Comparison of ENCODE assay signal across 7 cellular contexts in genomic region chr20:20003088-20003954, GRCh38. TPM values are rescaled to one million over a fixed set of nuclear protein-coding genes. Genes with fewer than 3 reads are reported as not detected.
DNase-seq lines count a peak whose midpoint lies in the region; ATAC-seq and TF ChIP-seq lines count a peak whose summit lies in the region.

No MANE protein-coding gene starts in this region.

- no peak overlapping the region for H3K27ac Mint-ChIP-seq in GM23338

- no peak for DNase-seq in GM23338 (ENCODE audit: low spot score)
- peak; percentile 19 to 22 for DNase-seq in activated CD4-positive, alpha-beta T cell treated with anti-CD3 and anti-CD28 coated beads, Interleukin-2, amount 50 U/mL, for 48 hours
- no peak for DNase-seq in left ventricle myocardium superior
- DNase-seq in NCI-H2227 treated with DMSO at 0.1 percent for 48 hours (lab: John Stamatoyannopoulos, UW): no peak

- H3K4me2 ChIP-seq in GM23338: no peak overlapping the region

- H3K9ac ChIP-seq in skeletal muscle tissue (ENCODE audit: low read depth in 1 of 3, low read length in 3 of 3): peak overlapping the region; percentile 21 to 61 (median 52)

- H3K4me3 ChIP-seq in GM23338 (no peak overlapping the region), skeletal muscle tissue (ENCODE audit: low read length in 3 of 3) (peak overlapping the region; percentile 52 to 62 (median 54))

- no peaks in the 10 kb centered on the region for H3K36me3 Mint-ChIP-seq in GM23338 (ENCODE audit: low read depth)

- ATAC-seq in GM23338 (no peak), left ventricle myocardium superior (peak; percentile 70), HG02840 (IDR thresholded peaks at IDR 0.05; ENCODE audit: low FRiP score, unreplicated experiment) (no peak), GM21528 (IDR thresholded peaks at IDR 0.05; ENCODE audit: low FRiP score, unreplicated experiment) (no peak)

- H3K27me3 Mint-ChIP-seq in GM23338 (ENCODE audit: insufficient read depth, low read depth, poor library complexity): peaks cover 7% of the 10 kb centered on the region

- no peaks in the 10 kb centered on the region for H3K9me3 Mint-ChIP-seq in GM23338

- TF ChIP-seq CTCF in GM23338 (conservative IDR thresholded peaks at IDR 0.05; ENCODE audit: low read depth in 2 of 2): no peak

- H3K27me3 ChIP-seq in GM23338 (ENCODE audit: insufficient read depth) (no peaks in the 10 kb centered on the region), skeletal muscle tissue (ENCODE audit: control insufficient read depth in 3 of 3, insufficient read depth in 3 of 3, low read length in 3 of 3) (no peaks in the 10 kb centered on the region)

- H3K4me1 ChIP-seq in GM23338 (ENCODE audit: insufficient read depth) (no peaks in the 10 kb centered on the region), skeletal muscle tissue (ENCODE audit: control insufficient read depth in 3 of 3, insufficient read depth in 3 of 3, low read length in 3 of 3) (peaks cover 17 to 44% (median 20%) of the 10 kb centered on the region in 3 donors)

- no peaks in the 10 kb centered on the region for H3K9me2 ChIP-seq in GM23338 (ENCODE audit: insufficient read depth)

- no peaks in the 10 kb centered on the region for H3K79me2 ChIP-seq in GM23338 (replicated peaks; ENCODE audit: insufficient read depth)

- H3K4me1 Mint-ChIP-seq in GM23338: peaks cover 9% of the 10 kb centered on the region; the same call in 1 of the 3 replicates

- H3K27ac ChIP-seq in GM23338 (ENCODE audit: low read depth): no peak overlapping the region
- peak overlapping the region; percentile 87 for H3K27ac ChIP-seq in skeletal muscle tissue (ENCODE audit: low read depth, low read length)

- H3K9me3 ChIP-seq in skeletal muscle tissue (ENCODE audit: control insufficient read depth in 3 of 3, low read length in 3 of 3): no peaks in the 10 kb centered on the region

- no peak overlapping the region for H3K4me3 Mint-ChIP-seq in GM23338

- peak overlapping the region; percentile 66 for H2AFZ ChIP-seq in GM23338

- no peaks in the 10 kb centered on the region for H3K36me3 ChIP-seq in GM23338 (ENCODE audit: insufficient read depth)
- peaks cover 23 to 27% (median 26%) of the 10 kb centered on the region in 3 donors for H3K36me3 ChIP-seq in skeletal muscle tissue (ENCODE audit: control insufficient read depth in 3 of 3, insufficient read depth in 3 of 3, low read length in 3 of 3)

- no peaks in the 10 kb centered on the region for H3F3A ChIP-seq in GM23338 (replicated peaks; ENCODE audit: low read depth)

- no peaks in the 10 kb centered on the region for H4K20me1 ChIP-seq in GM23338 (replicated peaks; ENCODE audit: insufficient read depth)

- intact Hi-C loops in left ventricle myocardium superior (cut with micrococcal nuclease): no loop called here

TF ChIP-seq in GM23338, 12 proteins besides CTCF, POLR2A, EP300 and RAD21:
- no peak for TF ChIP-seq ETS1 (IDR thresholded peaks at IDR 0.05)
- TF ChIP-seq ZNF114 (CRISPR knock-in tag; IDR thresholded peaks at IDR 0.05): no peak
- TF ChIP-seq CREB1 (CRISPR knock-in tag; IDR thresholded peaks at IDR 0.05; ENCODE audit: low read depth): no peak
- no peak for TF ChIP-seq EZH2phosphoT487 (IDR thresholded peaks at IDR 0.05; ENCODE audit: unreplicated experiment)
- TF ChIP-seq ZNF462 (CRISPR knock-in tag; IDR thresholded peaks at IDR 0.05): no peak
- no peak for TF ChIP-seq ZNF331 (CRISPR knock-in tag; IDR thresholded peaks at IDR 0.05; ENCODE audit: low read depth)
- no peak for TF ChIP-seq EZH2 (IDR thresholded peaks at IDR 0.05; ENCODE audit: low read depth, unreplicated experiment)
- no peak for TF ChIP-seq JUNB (IDR thresholded peaks at IDR 0.05; ENCODE audit: unreplicated experiment)

RNA-seq across cellular contexts. Expression of gene NAA20, which starts 13.8 kb away (rescaled TPM):
- 28.7 and 29.4 TPM in 2 replicates for total RNA-seq in GM23338 (2014; rRNA removed; shearing (Covaris generic))
- 117 and 127 TPM in 2 replicates for polyA plus RNA-seq in GM23338 (2016; fragmentation: Nextera tagmentation; extraction: Ambion mirVana)
- total RNA-seq in left ventricle myocardium superior (65.0 TPM), skeletal muscle tissue (58.5 TPM)

RNA-seq across cellular contexts. Expression of gene CRNKL1, which starts 48.9 kb away (rescaled TPM):
- 24.2 and 25.9 TPM in 2 replicates for total RNA-seq in GM23338 (2014; rRNA removed; shearing (Covaris generic))
- 20.7 and 27.2 TPM in 2 replicates for polyA plus RNA-seq in GM23338 (2016; fragmentation: Nextera tagmentation; extraction: Ambion mirVana)
- total RNA-seq in left ventricle myocardium superior (17.6 TPM), skeletal muscle tissue (38.1 TPM)

RNA-seq across cellular contexts. Expression of gene CFAP61, which starts 49.0 kb away (rescaled TPM):
- not detected in 2 replicates for total RNA-seq in GM23338 (2014; rRNA removed; shearing (Covaris generic))
- polyA plus RNA-seq in GM23338 (2016; fragmentation: Nextera tagmentation; extraction: Ambion mirVana): 0.21 TPM in 1 of 2 replicates, not detected in the other
- total RNA-seq in left ventricle myocardium superior (23.8 TPM), skeletal muscle tissue (1.0 TPM)

Comparison
In these comparisons a context has a peak if more than half of its experiments do, and no peak if none do; other contexts are left out.
1. DNase-seq: peak in activated CD4-positive, alpha-beta T cell treated with anti-CD3 and anti-CD28 coated beads, Interleukin-2, amount 50 U/mL, for 48 hours (2 of 2); none in GM23338 (single experiment), left ventricle myocardium superior (single experiment) and NCI-H2227 treated with DMSO at 0.1 percent for 48 hours (single experiment).
2. RNA of gene CFAP61, which starts 49.0 kb away (total RNA-seq): 23.8 TPM in left ventricle myocardium superior (single experiment); 1.0 TPM in skeletal muscle tissue (single experiment) and not detected in GM23338; every median in the first group is over 10 times any median in the second.